Comparison of ENCODE assay signal across 8 cellular contexts in genomic region chr10:62082729-62083412, GRCh38.
DNase-seq lines count a peak whose midpoint lies in the region; ATAC-seq and TF ChIP-seq lines count a peak whose summit lies in the region.

No MANE protein-coding gene starts in this region.

- TF ChIP-seq CTCF in stomach (IDR thresholded peaks at IDR 0.05), result no peak

- no peak for TF ChIP-seq EP300 in stomach (IDR thresholded peaks at IDR 0.05)

- peak overlapping the region; percentile 57 to 89 (median 82) for H3K27ac ChIP-seq in stomach

- DNase-seq in Caki2 (ENCODE audit: low read depth), result peak; percentile 24
- DNase-seq in NCI-H146 treated with DMSO at 0.1 percent for 48 hours (lab: John Stamatoyannopoulos, UW; ENCODE audit: unreplicated experiment), result peak; percentile 63
- peak; percentile 69 for DNase-seq in amniotic epithelial cell (ENCODE audit: low read depth)
- DNase-seq in kidney tubule cell (ENCODE audit: low spot score), result peak; percentile 37
- DNase-seq in stomach, result no peak
- DNase-seq in Ammon's horn (ENCODE audit: low spot score), result no peak

- intact Hi-C loops in stomach (cut with DNase I; ENCODE audit: low total_unique reads), result no loop called here

- ATAC-seq in GM21526 (IDR thresholded peaks at IDR 0.05; ENCODE audit: low FRiP score, unreplicated experiment), result peak; percentile 37
- ATAC-seq in HG03469 (IDR thresholded peaks at IDR 0.05; ENCODE audit: unreplicated experiment), result no peak

- H3K4me3 ChIP-seq in stomach, result no peak overlapping the region

- H3K9me3 ChIP-seq in stomach, result no peaks in the 10 kb centered on the region

- no peaks in the 10 kb centered on the region for H3K27me3 ChIP-seq in stomach

- in situ Hi-C loops in Caki2 (cut with HindIII; ENCODE audit: low pct_unique_long_range_greater_than_20kb, low sequenced_read_pairs), result no loop called here

- WGBS in stomach, 5 donors, result 3 to 7% (median 6%) methylated on average over 7 of the region's 7 CpGs

- no peak for TF ChIP-seq POLR2A in stomach (IDR thresholded peaks at IDR 0.05)

- H3K36me3 ChIP-seq in stomach, result peaks cover 13 to 42% (median 35%) of the 10 kb centered on the region in 4 donors

- peaks cover 31 to 59% (median 46%) of the 10 kb centered on the region in 4 donors for H3K4me1 ChIP-seq in stomach

Comparison
In these comparisons a context has a peak if more than half of its experiments do, and no peak if none do; other contexts are left out.
1. DNase-seq: peak in Caki2 (single experiment), NCI-H146 treated with DMSO at 0.1 percent for 48 hours (single experiment), amniotic epithelial cell (single experiment) and kidney tubule cell (single experiment); none in stomach (single experiment) and Ammon's horn (single experiment).